Comparison of ENCODE assay signal across 8 cellular contexts in genomic region chr14:81220767-81221578, GRCh38. TPM values are rescaled to one million over a fixed set of nuclear protein-coding genes. Genes with fewer than 3 reads are reported as not detected.
A peak's percentile ranks its signal among the peaks of the same experiment; 100 is the strongest.
DNase-seq lines count a peak whose midpoint lies in the region; ATAC-seq, FAIRE-seq and TF ChIP-seq lines count a peak whose summit lies in the region.

GTF2A1 (minus strand) TSS chr14:81220959; CDS start chr14:81220518, 441 bp downstream.

- peaks cover 45% of the 10 kb centered on the region for H3K4me1 Mint-ChIP-seq in activated T-cell treated with anti-CD3 and anti-CD28 coated beads, Interleukin-2, amount 50 U/mL, for 72 hours (ENCODE audit: low read depth)

- H3K36me3 ChIP-seq in KOPT-K1 (ENCODE audit: insufficient read depth, low read length) (peaks cover 19% of the 10 kb centered on the region), esophagus muscularis mucosa (peaks cover 0 to 3% (median under 1%) of the 10 kb centered on the region in 4 donors), muscle layer of duodenum (ENCODE audit: control insufficient read depth in 1 of 2, insufficient read depth in 2 of 2, low read length in 2 of 2) (no peaks in the 10 kb centered on the region)

- H3K4me3 ChIP-seq in esophagus muscularis mucosa (peak within 1 kb of the TSS; percentile 78 to 84 (median 81)), muscle layer of duodenum (ENCODE audit: low read depth in 1 of 2, low read length in 2 of 2) (peak within 1 kb of the TSS; percentile 76 to 94)

- peaks cover 6 to 12% of the 10 kb centered on the region in 2 donors for H3K36me3 Mint-ChIP-seq in activated T-cell treated with anti-CD3 and anti-CD28 coated beads, Interleukin-2, amount 50 U/mL, for 72 hours (ENCODE audit: insufficient read depth in 2 of 2)

- no peak for TF ChIP-seq EP300 in esophagus muscularis mucosa (IDR thresholded peaks at IDR 0.05)

- no peak for FAIRE-seq in RCC 7860 (lab: Jason Lieb, UNC)

- peak; percentile 76 for ATAC-seq in GM21786 (IDR thresholded peaks at IDR 0.05; ENCODE audit: unreplicated experiment)
- ATAC-seq in activated T-cell treated with anti-CD3 and anti-CD28 coated beads, Interleukin-2, amount 50 U/mL, for 72 hours (replicated peaks in 1 of 2), result peak; percentile 83 to 84

- H3K27ac Mint-ChIP-seq in activated T-cell treated with anti-CD3 and anti-CD28 coated beads, Interleukin-2, amount 50 U/mL, for 72 hours, result peak within 1 kb of the TSS; percentile 98

- no peaks in the 10 kb centered on the region for H3K9me3 ChIP-seq in KOPT-K1 (ENCODE audit: insufficient read depth, low read length, poor library complexity, severe bottlenecking)
- H3K9me3 ChIP-seq in esophagus muscularis mucosa, result no peaks in the 10 kb centered on the region
- no peaks in the 10 kb centered on the region for H3K9me3 ChIP-seq in muscle layer of duodenum (ENCODE audit: control insufficient read depth in 1 of 2, low read length in 2 of 2)

- H3K27ac ChIP-seq in KOPT-K1 (ENCODE audit: low read depth, low read length, poor library complexity, severe bottlenecking) (peak within 1 kb of the TSS; percentile 96), esophagus muscularis mucosa (replicated peaks in 1 of 4) (peak within 1 kb of the TSS; percentile 96 to 99 (median 98)), muscle layer of duodenum (ENCODE audit: low read length) (peak within 1 kb of the TSS; percentile 100)

- no peak for TF ChIP-seq CTCF in esophagus muscularis mucosa (IDR thresholded peaks at IDR 0.05)

- TF ChIP-seq POLR2A in esophagus muscularis mucosa (IDR thresholded peaks at IDR 0.05; ENCODE audit: low read depth), result peak; percentile 98

- H3K9me3 Mint-ChIP-seq in activated T-cell treated with anti-CD3 and anti-CD28 coated beads, Interleukin-2, amount 50 U/mL, for 72 hours, result no peaks in the 10 kb centered on the region

- no peaks in the 10 kb centered on the region for H3K27me3 Mint-ChIP-seq in activated T-cell treated with anti-CD3 and anti-CD28 coated beads, Interleukin-2, amount 50 U/mL, for 72 hours (ENCODE audit: low read depth)

- H3K4me1 ChIP-seq in esophagus muscularis mucosa, result peaks cover 22 to 35% (median 32%) of the 10 kb centered on the region in 4 donors
- H3K4me1 ChIP-seq in muscle layer of duodenum (ENCODE audit: control insufficient read depth in 1 of 2, insufficient read depth in 2 of 2, low read length in 2 of 2), result peaks cover 5 to 15% of the 10 kb centered on the region in 2 donors

- intact Hi-C loops in esophagus muscularis mucosa (cut with DNase I), result loop anchor here (10.0 kb wide), 1 partner anchor 1164 kb away; no protein-coding TSS in a partner anchor

- DNase-seq in DMS79 (lab: John Stamatoyannopoulos, UW) (peak; percentile 99), RCC 7860 (ENCODE audit: low spot score) (peak; percentile 79), esophagus muscularis mucosa (ENCODE audit: extremely low spot score) (peak; percentile 99)
- DNase-seq in activated T-cell treated with anti-CD3 and anti-CD28 coated beads, Interleukin-2, amount 50 U/mL, for 72 hours, result peak; percentile 94 to 96
- peak; percentile 84 to 92 for DNase-seq in stimulated activated CD8-positive, alpha-beta memory T cell treated with anti-CD3 and anti-CD28 coated beads, Interleukin-7, amount 100 ng/mL, for 4 hours (ENCODE audit: low read depth in 2 of 2)

- H3K27me3 ChIP-seq in esophagus muscularis mucosa, result no peaks in the 10 kb centered on the region
- no peaks in the 10 kb centered on the region for H3K27me3 ChIP-seq in muscle layer of duodenum (ENCODE audit: low read depth, low read length)

- WGBS in esophagus muscularis mucosa, result under 1% methylated on average over 38 of the region's 90 CpGs

- H3K4me3 Mint-ChIP-seq in activated T-cell treated with anti-CD3 and anti-CD28 coated beads, Interleukin-2, amount 50 U/mL, for 72 hours, result peak within 1 kb of the TSS; percentile 93 to 96

RNA-seq across cellular contexts. Expression of gene GTF2A1, which starts in this region (rescaled TPM):
- total RNA-seq in activated T-cell treated with anti-CD3 and anti-CD28 coated beads, Interleukin-2, amount 50 U/mL, for 72 hours, result 10 to 100 TPM; 52.3 to 58.6 TPM
- 10 to 100 TPM; 17.1 to 35.1 (median 28.4) TPM for total RNA-seq in esophagus muscularis mucosa

Comparison
In these comparisons a context has a peak if more than half of its experiments do, and no peak if none do; other contexts are left out.
1. Peak in every context shown above with its lines: DNase-seq, ATAC-seq, H3K4me3 ChIP-seq and H3K27ac ChIP-seq.